In genomic region chr18:7608174-7608550, GRCh38 we compare ENCODE assay signal across 21 cellular contexts. TPM values are rescaled to one million over a fixed set of nuclear protein-coding genes. Genes with fewer than 3 reads are reported as not detected.
DNase-seq lines count a peak whose midpoint lies in the region; ATAC-seq, FAIRE-seq and TF ChIP-seq lines count a peak whose summit lies in the region.
"Had no signal": no experiment of that assay in that cellular context is flagged by ENCODE, and none has a peak within 500 bp of the region (broad histone marks: within the 10 kb centered on the region; RNA-seq: fewer than 3 reads in every experiment).

No MANE protein-coding gene starts in this region.

- WGBS in SK-N-SH (ENCODE audit: low lambda C conversion rate) = 14% methylated on average over 1 of the region's 1 CpG

- intact Hi-C loops in tibial artery (cut with DNase I; ENCODE audit: low total_unique reads) (loop anchor here (5.0 kb wide), 1 partner anchor 41 kb away; the partner anchor contains the start of gene PTPRM), uterus (cut with DNase I; ENCODE audit: low total_unique reads) (no loop called here)

- H3K27ac ChIP-seq in SK-N-SH (ENCODE audit: low read depth in 2 of 2, low read length in 1 of 2) (no peak overlapping the region), tibial artery (peak overlapping the region; percentile 60 to 72), uterus (peak overlapping the region in 1 of 2 donors; percentile 14)
- H3K27ac ChIP-seq: 22Rv1 had no signal

- H3K4me3 Mint-ChIP-seq in chondrocyte (ENCODE audit: unreplicated experiment) = peak overlapping the region; percentile 16
- H3K4me3 Mint-ChIP-seq in mesothelial cell of epicardium = no peak overlapping the region
- H3K4me3 Mint-ChIP-seq: activated CD4-positive, alpha-beta T cell treated with anti-CD3 and anti-CD28 coated beads, Interleukin-2, amount 10 ng/mL, durations not matched to agents 7 days and 5 days; CD14-positive monocyte; dendritic cell treated with granulocyte-macrophage colony-stimulating factor and Interleukin-4, amounts not matched to agents 40 ng/mL and 50 ng/mL, for 4 days had no signal

- no peak for TF ChIP-seq RAD21 in SK-N-SH (IDR thresholded peaks at IDR 0.05; ENCODE audit: low read length)

- H3K9me3 ChIP-seq in SK-N-SH = no peaks in the 10 kb centered on the region
- no peaks in the 10 kb centered on the region for H3K9me3 ChIP-seq in tibial artery
- no peaks in the 10 kb centered on the region for H3K9me3 ChIP-seq in uterus

- TF ChIP-seq POLR2A in GM12891 (IDR thresholded peaks at IDR 0.05; ENCODE audit: low read depth, low read length) = no peak
- TF ChIP-seq POLR2A in uterus (IDR thresholded peaks at IDR 0.05) = no peak

- H3K27me3 Mint-ChIP-seq in chondrocyte (ENCODE audit: low read depth) (no peaks in the 10 kb centered on the region), mesothelial cell of epicardium (ENCODE audit: low read depth) (no peaks in the 10 kb centered on the region)
- H3K27me3 Mint-ChIP-seq: activated CD4-positive, alpha-beta T cell treated with anti-CD3 and anti-CD28 coated beads, Interleukin-2, amount 10 ng/mL, durations not matched to agents 7 days and 5 days; dendritic cell treated with granulocyte-macrophage colony-stimulating factor and Interleukin-4, amounts not matched to agents 40 ng/mL and 50 ng/mL, for 4 days had no signal

- H3K4me3 ChIP-seq in SK-N-SH (ENCODE audit: low read depth in 2 of 2, low read length in 1 of 2) = no peak overlapping the region
- no peak overlapping the region for H3K4me3 ChIP-seq in tibial artery
- H3K4me3 ChIP-seq in uterus = no peak overlapping the region

- H3K9me2 ChIP-seq in SK-N-SH = no peaks in the 10 kb centered on the region

- no peaks in the 10 kb centered on the region for H4K20me1 ChIP-seq in SK-N-SH (ENCODE audit: insufficient read depth)

- CTCF ChIA-PET in SK-N-SH (lab: Yijun Ruan, JAX) = interaction anchor here (1.2 to 1.5 kb wide), 3 partner anchors 13 to 41 kb away, joined by 3 to 5 read pairs (median 4); partner anchors contain the start of gene PTPRM

- no peaks in the 10 kb centered on the region for H3K27me3 ChIP-seq in SK-N-SH (ENCODE audit: insufficient read depth)
- no peaks in the 10 kb centered on the region for H3K27me3 ChIP-seq in tibial artery
- H3K27me3 ChIP-seq in uterus = no peaks in the 10 kb centered on the region

- H3K36me3 ChIP-seq in SK-N-SH (replicated peaks in 1 of 2; ENCODE audit: control insufficient read depth in 1 of 2, insufficient read depth in 2 of 2, low read length in 1 of 2) (no peaks in the 10 kb centered on the region), tibial artery (no peaks in the 10 kb centered on the region), uterus (no peaks in the 10 kb centered on the region)

- H3K27ac Mint-ChIP-seq in chondrocyte (ENCODE audit: unreplicated experiment) (peak overlapping the region; percentile 95), mesothelial cell of epicardium (peak overlapping the region; percentile 52)
- H3K27ac Mint-ChIP-seq: activated CD4-positive, alpha-beta T cell treated with anti-CD3 and anti-CD28 coated beads, Interleukin-2, amount 10 ng/mL, durations not matched to agents 7 days and 5 days; CD14-positive monocyte; dendritic cell treated with granulocyte-macrophage colony-stimulating factor and Interleukin-4, amounts not matched to agents 40 ng/mL and 50 ng/mL, for 4 days had no signal

- FAIRE-seq in GM12891 (lab: Jason Lieb, UNC) = no peak
- FAIRE-seq: GM18507, keratinocyte had no signal

- H3K4me1 Mint-ChIP-seq in chondrocyte (ENCODE audit: low read depth) (peaks cover 76% of the 10 kb centered on the region), mesothelial cell of epicardium (peaks cover 34% of the 10 kb centered on the region)
- H3K4me1 Mint-ChIP-seq: activated CD4-positive, alpha-beta T cell treated with anti-CD3 and anti-CD28 coated beads, Interleukin-2, amount 10 ng/mL, durations not matched to agents 7 days and 5 days; CD14-positive monocyte had no signal

- H3K9ac ChIP-seq in SK-N-SH = no peak overlapping the region

- H3K79me2 ChIP-seq in SK-N-SH (ENCODE audit: insufficient read depth) = no peaks in the 10 kb centered on the region

- H3K4me2 ChIP-seq in SK-N-SH = no peak overlapping the region

- TF ChIP-seq CTCF in SK-N-SH (IDR thresholded peaks at IDR 0.05) (no peak), chondrocyte (IDR thresholded peaks at IDR 0.05) (no peak), mesothelial cell of epicardium (IDR thresholded peaks at IDR 0.05; ENCODE audit: unreplicated experiment) (no peak), tibial artery (IDR thresholded peaks at IDR 0.05) (no peak), uterus (IDR thresholded peaks at IDR 0.05) (no peak)

- ATAC-seq in SK-N-SH treated with all-trans-retinoic acid at 6 μM for 48 hours = no peak
- ATAC-seq: HCT116 had no signal

- H3F3A ChIP-seq in SK-N-SH (replicated peaks; ENCODE audit: insufficient read depth) = no peaks in the 10 kb centered on the region

- TF ChIP-seq EP300 in SK-N-SH (IDR thresholded peaks at IDR 0.05; ENCODE audit: borderline replicate concordance in 1 of 2, low read depth in 1 of 2, low read length in 1 of 2) = no peak

- POLR2A ChIA-PET in SK-N-SH (lab: Yijun Ruan, JAX) = no interaction called here

- H3K9me3 Mint-ChIP-seq in chondrocyte (ENCODE audit: low read depth) = no peaks in the 10 kb centered on the region
- H3K9me3 Mint-ChIP-seq in mesothelial cell of epicardium = no peaks in the 10 kb centered on the region
- H3K9me3 Mint-ChIP-seq: activated CD4-positive, alpha-beta T cell treated with anti-CD3 and anti-CD28 coated beads, Interleukin-2, amount 10 ng/mL, durations not matched to agents 7 days and 5 days; dendritic cell treated with granulocyte-macrophage colony-stimulating factor and Interleukin-4, amounts not matched to agents 40 ng/mL and 50 ng/mL, for 4 days had no signal

- H2AFZ ChIP-seq in SK-N-SH (ENCODE audit: low read depth) = no peak overlapping the region

- DNase-seq in SK-N-SH (no peak), chondrocyte (ENCODE audit: low spot score) (no peak), mesothelial cell of epicardium (ENCODE audit: low spot score in 2 of 2, unreplicated experiment in 2 of 2) (no peak), tibial artery (no peak), OCI-M1 (lab: John Stamatoyannopoulos, UW) (no peak), GM12891 (ENCODE audit: insufficient read length, low spot score) (no peak), uterus (no peak)
- DNase-seq: activated CD4-positive, alpha-beta T cell treated with anti-CD3 and anti-CD28 coated beads, Interleukin-2, amount 10 ng/mL, durations not matched to agents 7 days and 5 days; activated gamma-delta T cell treated with Interleukin-2 at 50 U/mL for 16 hours; hippocampal formation; Karpas-422; NCI-H1105 treated with DMSO at 0.1 percent for 48 hours; NCI-H69; occipital lobe had no signal

- H3K36me3 Mint-ChIP-seq in chondrocyte (ENCODE audit: low read depth) = no peaks in the 10 kb centered on the region
- no peaks in the 10 kb centered on the region for H3K36me3 Mint-ChIP-seq in mesothelial cell of epicardium
- H3K36me3 Mint-ChIP-seq: CD14-positive monocyte had no signal

- H3K4me1 ChIP-seq in SK-N-SH (ENCODE audit: control insufficient read depth in 1 of 2, insufficient read depth in 2 of 2, low read depth in 1 of 2, low read length in 1 of 2) (peaks cover 0 to 22% of the 10 kb centered on the region in 2 experiments; a peak in 1 of 4 replicates), tibial artery (peaks cover 0 to 42% (median 26%) of the 10 kb centered on the region in 4 donors), uterus (no peaks in the 10 kb centered on the region)

TF ChIP-seq in SK-N-SH treated with all-trans-retinoic acid at 6 μM for 48 hours, 23 proteins besides CTCF, POLR2A, EP300 and RAD21:
- TF ChIP-seq ZFP3 (CRISPR knock-in tag; IDR thresholded peaks at IDR 0.05) = no peak
- 0 out of 2 replicates have a peak, but pooled peaks have one; percentile 14 for TF ChIP-seq ISL1 (CRISPR knock-in tag; IDR thresholded peaks at IDR 0.05)

TF ChIP-seq in SK-N-SH, 30 proteins besides CTCF, POLR2A, EP300 and RAD21:
- TF ChIP-seq RCOR1 (IDR thresholded peaks at IDR 0.05; ENCODE audit: low read length) = no peak
- no peak for TF ChIP-seq PBX3 (IDR thresholded peaks at IDR 0.05)
- no peak for TF ChIP-seq JUND (IDR thresholded peaks at IDR 0.05)
- no peak for TF ChIP-seq TAF1 (IDR thresholded peaks at IDR 0.05; ENCODE audit: borderline replicate concordance, low read depth, low read length)
- TF ChIP-seq TCF12 (IDR thresholded peaks at IDR 0.05) = no peak
- no peak for TF ChIP-seq YY1 (IDR thresholded peaks at IDR 0.05; ENCODE audit: low read depth)

TF ChIP-seq in GM12891, 5 proteins besides CTCF, POLR2A, EP300 and RAD21:
- no peak for TF ChIP-seq PAX5 (IDR thresholded peaks at IDR 0.05; ENCODE audit: insufficient read depth, low read length, severe bottlenecking)
- no peak for TF ChIP-seq TAF1 (IDR thresholded peaks at IDR 0.05; ENCODE audit: low read depth, low read length)
- TF ChIP-seq SPI1 (IDR thresholded peaks at IDR 0.05; ENCODE audit: low read depth, low read length) = no peak
- no peak for TF ChIP-seq POU2F2 (IDR thresholded peaks at IDR 0.05; ENCODE audit: low read depth, low read length)
- no peak for TF ChIP-seq POLR2AphosphoS5 (IDR thresholded peaks at IDR 0.05; ENCODE audit: low read depth, low read length)

RNA-seq across cellular contexts. Expression of gene PTPRM, which starts 41.0 kb away (rescaled TPM):
- 16.0 and 25.7 TPM in 2 replicates for polyA plus RNA-seq in SK-N-SH (2012; rRNA removed)
- 13.0 and 16.7 TPM in 2 replicates for polyA plus RNA-seq in SK-N-SH (2012; cell fraction: cytosol; rRNA removed)
- 38.2 and 77.1 TPM in 2 replicates for polyA plus RNA-seq in SK-N-SH (2012; cell fraction: nucleus; rRNA removed)
- total RNA-seq in chondrocyte = 116 to 142 TPM (median 131 TPM) in 3 replicates
- 71.3 to 82.1 TPM (median 72.7 TPM) in 3 replicates for total RNA-seq in mesothelial cell of epicardium
- polyA plus RNA-seq in GM12891 (2012; ENCODE audit: low read depth, missing spikeins) = 0.14 TPM
- 100 to 1,000 TPM in 1 of 4 donors, 10 to 100 TPM in 3; 62.0 to 127 (median 85.7) TPM for total RNA-seq in uterus

Comparison
In these comparisons a context has a peak if more than half of its experiments do, and no peak if none do; other contexts are left out.
1. H3K27ac ChIP-seq: peak in tibial artery (2 of 2); none in SK-N-SH (0 of 2).